In genomic region chr5:14270212-14270702, GRCh38 we compare ENCODE assay signal across 9 cellular contexts.
DNase-seq lines count a peak whose midpoint lies in the region; ATAC-seq and TF ChIP-seq lines count a peak whose summit lies in the region.
"Had no signal": no experiment of that assay in that cellular context is flagged by ENCODE, and none has a peak within 500 bp of the region (broad histone marks: within the 10 kb centered on the region; RNA-seq: fewer than 3 reads in every experiment).

No MANE protein-coding gene starts in this region.

- no peaks in the 10 kb centered on the region for H3K27me3 ChIP-seq in neural cell (ENCODE audit: insufficient read depth, low read depth, low read length)

- peak; percentile 80 for TF ChIP-seq RAD21 in neural cell (conservative IDR thresholded peaks at IDR 0.05)

- H3K27ac ChIP-seq in neural cell (ENCODE audit: low read length): peak overlapping the region; percentile 28

- no peak overlapping the region for H3K4me2 ChIP-seq in neural cell (ENCODE audit: low read length)

- ATAC-seq in HG02623 (IDR thresholded peaks at IDR 0.05; ENCODE audit: unreplicated experiment): peak; percentile 42
- peak; percentile 61 for ATAC-seq in SK-N-SH treated with all-trans-retinoic acid at 6 μM for 48 hours

- H4K20me1 ChIP-seq in neural cell (ENCODE audit: insufficient read depth): no peaks in the 10 kb centered on the region

- no peaks in the 10 kb centered on the region for H3K36me3 ChIP-seq in neural cell (ENCODE audit: insufficient read depth, low read length)

- H3K4me3 ChIP-seq in fibroblast of mammary gland (ENCODE audit: control insufficient read depth, low read depth, low read length) (no peak overlapping the region), neural cell (ENCODE audit: low read length) (no peak overlapping the region)

- DNase-seq in GF-D8 (lab: John Stamatoyannopoulos, UW): peak; percentile 13
- peak; percentile 41 to 78 (median 58) for DNase-seq in NCI-H1417 (lab: John Stamatoyannopoulos, UW)
- peak; percentile 74 for DNase-seq in fibroblast of mammary gland (ENCODE audit: low read depth)
- no peak for DNase-seq in activated CD4-positive, CD25-positive, alpha-beta regulatory T cell (lab: John Stamatoyannopoulos, UW)
- no peak for DNase-seq in stimulated activated CD4-positive, alpha-beta T cell treated with anti-CD3 and anti-CD28 coated beads, Interleukin-4, amount 100 ng/mL, for 4 hours
- DNase-seq: activated naive CD8-positive, alpha-beta T cell treated with anti-CD3 and anti-CD28 coated beads, Interleukin-2, amount 10 ng/mL, durations not matched to agents 7 days and 5 days had no signal

- peak overlapping the region; percentile 24 for H3K9ac ChIP-seq in neural cell (ENCODE audit: low read length)

- TF ChIP-seq CTCF in fibroblast of mammary gland (conservative IDR thresholded peaks at IDR 0.05; ENCODE audit: control insufficient read depth, insufficient read depth, low read depth, low read length): peak; percentile 84
- peak; percentile 84 for TF ChIP-seq CTCF in neural cell (IDR thresholded peaks at IDR 0.05; ENCODE audit: poor library complexity, severe bottlenecking)

- no peak overlapping the region for H2AFZ ChIP-seq in neural cell (ENCODE audit: low read depth, low read length)

- H3K79me2 ChIP-seq in neural cell (replicated peaks; ENCODE audit: insufficient read depth, low read length): peaks cover 74% of the 10 kb centered on the region

- no peak for TF ChIP-seq EP300 in neural cell (conservative IDR thresholded peaks at IDR 0.05; ENCODE audit: poor library complexity, severe bottlenecking)

- no peaks in the 10 kb centered on the region for H3F3A ChIP-seq in neural cell (ENCODE audit: insufficient read depth, low read length, poor library complexity, severe bottlenecking)

- H3K9me2 ChIP-seq in neural cell (ENCODE audit: insufficient read depth, low read length): no peaks in the 10 kb centered on the region

- H3K9me3 ChIP-seq in neural cell (ENCODE audit: low read length): no peaks in the 10 kb centered on the region

TF ChIP-seq in SK-N-SH treated with all-trans-retinoic acid at 6 μM for 48 hours, 23 proteins besides CTCF, POLR2A, EP300 and RAD21:
- no peak for TF ChIP-seq PPARA (CRISPR knock-in tag; IDR thresholded peaks at IDR 0.05; ENCODE audit: borderline replicate concordance)
- TF ChIP-seq ZNF70 (CRISPR knock-in tag; IDR thresholded peaks at IDR 0.05): peak; percentile 64; the same call in 1 of the 2 replicates
- TF ChIP-seq ZNF8 (CRISPR knock-in tag; IDR thresholded peaks at IDR 0.05): no peak
- no peak for TF ChIP-seq CSRNP3 (CRISPR knock-in tag; IDR thresholded peaks at IDR 0.05)

TF ChIP-seq in neural cell, 6 proteins besides CTCF, POLR2A, EP300 and RAD21:
- TF ChIP-seq POLR2AphosphoS5 (IDR thresholded peaks at IDR 0.05) (no peak), TAF1 (IDR thresholded peaks at IDR 0.05; ENCODE audit: low read depth) (no peak), SMC3 (conservative IDR thresholded peaks at IDR 0.05; ENCODE audit: poor library complexity) (peak; percentile 76), MXI1 (conservative IDR thresholded peaks at IDR 0.05; ENCODE audit: poor library complexity, severe bottlenecking) (no peak), REST (IDR thresholded peaks at IDR 0.05; ENCODE audit: borderline replicate concordance) (no peak)

Comparison
In these comparisons a context has a peak if more than half of its experiments do, and no peak if none do; other contexts are left out.
1. DNase-seq: peak in GF-D8 (single experiment), NCI-H1417 (3 of 3) and fibroblast of mammary gland (single experiment); none in activated CD4-positive, CD25-positive, alpha-beta regulatory T cell (0 of 4) and stimulated activated CD4-positive, alpha-beta T cell treated with anti-CD3 and anti-CD28 coated beads, Interleukin-4, amount 100 ng/mL, for 4 hours (0 of 2).